In the genomic region with DNA sequence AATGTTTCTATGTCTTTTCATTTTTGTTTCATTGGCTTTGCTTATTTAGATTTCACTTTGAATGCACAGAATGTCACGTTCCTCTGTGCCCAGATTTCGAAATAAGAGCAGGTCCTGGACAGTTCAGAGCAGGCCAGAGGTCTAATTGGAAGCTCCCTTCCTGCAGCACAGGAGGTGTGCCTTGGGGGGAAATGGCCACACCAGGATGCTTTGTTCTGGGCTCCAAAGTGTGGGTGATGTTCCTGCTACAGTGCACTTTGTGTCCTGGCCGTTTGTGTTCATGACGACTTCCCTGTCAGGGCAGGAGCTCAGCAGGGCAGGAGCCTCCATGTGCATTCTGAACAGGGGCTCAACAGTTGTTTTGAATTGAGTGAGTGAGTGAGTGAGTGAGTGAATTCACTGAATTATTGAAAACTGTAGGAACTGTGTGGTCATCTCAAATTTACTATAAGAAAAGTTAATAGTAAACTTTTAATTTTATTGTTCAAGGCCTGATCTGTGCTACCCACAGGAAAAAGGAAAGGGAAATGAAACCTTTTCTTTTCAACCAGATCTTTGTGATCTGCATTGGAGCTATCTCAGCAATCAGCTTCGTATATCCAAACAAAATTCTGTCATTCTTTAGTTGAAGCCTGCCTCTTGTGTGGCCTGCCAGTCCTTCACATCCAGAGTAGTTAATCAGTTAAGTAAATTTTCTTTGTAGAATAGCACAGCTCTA, we compare ENCODE assay signal across 9 cellular contexts.
A peak's percentile ranks its signal among the peaks of the same experiment; 100 is the strongest.
DNase-seq lines count a peak whose midpoint lies in the region; ATAC-seq and TF ChIP-seq lines count a peak whose summit lies in the region.
"Had no signal": no experiment of that assay in that cellular context is flagged by ENCODE, and none has a peak within 500 bp of the region (broad histone marks: within the 10 kb centered on the region; RNA-seq: fewer than 3 reads in every experiment).

No MANE protein-coding gene starts in this region.

- H3K27ac ChIP-seq in BLaER1 (peak overlapping the region; percentile 65), gastroesophageal sphincter (no peak overlapping the region)

- H3K4me3 ChIP-seq in BLaER1 (no peak overlapping the region), gastroesophageal sphincter (no peak overlapping the region)

- no peak for TF ChIP-seq POLR2A in gastroesophageal sphincter (IDR thresholded peaks at IDR 0.05)

- WGBS in gastroesophageal sphincter (ENCODE audit: low coverage in 1 of 2), 2 donors, result 46 to 56% methylated on average over 1 to 3 of the region's 5 CpGs

- H3K9me3 ChIP-seq in BLaER1, result no peaks in the 10 kb centered on the region; the same call in 1 of the 2 replicates
- no peaks in the 10 kb centered on the region for H3K9me3 ChIP-seq in gastroesophageal sphincter

- no peak for TF ChIP-seq CTCF in gastroesophageal sphincter (IDR thresholded peaks at IDR 0.05)

- peak overlapping the region; percentile 68 for H3K4me2 ChIP-seq in BLaER1

- no peak for TF ChIP-seq EP300 in gastroesophageal sphincter (IDR thresholded peaks at IDR 0.05)

- H3K27me3 ChIP-seq in BLaER1 (no peaks in the 10 kb centered on the region), gastroesophageal sphincter (no peaks in the 10 kb centered on the region)

- DNase-seq in NCI-H2029 treated with DMSO at 0.1 percent for 48 hours (lab: John Stamatoyannopoulos, UW) (no peak), HK-2 (ENCODE audit: unreplicated experiment) (no peak), NCI-H748 (lab: John Stamatoyannopoulos, UW; ENCODE audit: unreplicated experiment) (no peak)
- DNase-seq: DMS153 had no signal

- H3K36me3 ChIP-seq in BLaER1 (peaks cover 31% of the 10 kb centered on the region), gastroesophageal sphincter (peaks cover 0 to 1% of the 10 kb centered on the region in 2 donors)

- peak overlapping the region; percentile 52; the same call in 1 of the 2 replicates for H3K9ac ChIP-seq in BLaER1

- ATAC-seq in GM19468 (IDR thresholded peaks at IDR 0.05; ENCODE audit: extremely low read depth, unreplicated experiment), result peak; percentile 43
- peak; percentile 45 for ATAC-seq in HG03575 (IDR thresholded peaks at IDR 0.05; ENCODE audit: extremely low read depth, insufficient number of reproducible peaks, low FRiP score, unreplicated experiment)
- ATAC-seq in gastroesophageal sphincter, result peak; percentile 51
- ATAC-seq in GM21515 (IDR thresholded peaks at IDR 0.05; ENCODE audit: unreplicated experiment), result no peak

- H3K4me1 ChIP-seq in BLaER1, result peaks cover 25% of the 10 kb centered on the region
- peaks cover 0 to 40% (median 9%) of the 10 kb centered on the region in 3 donors for H3K4me1 ChIP-seq in gastroesophageal sphincter

- peaks cover 83% of the 10 kb centered on the region for H4K20me1 ChIP-seq in BLaER1
